ENCODE assay signal across 8 cellular contexts in the genomic region with DNA sequence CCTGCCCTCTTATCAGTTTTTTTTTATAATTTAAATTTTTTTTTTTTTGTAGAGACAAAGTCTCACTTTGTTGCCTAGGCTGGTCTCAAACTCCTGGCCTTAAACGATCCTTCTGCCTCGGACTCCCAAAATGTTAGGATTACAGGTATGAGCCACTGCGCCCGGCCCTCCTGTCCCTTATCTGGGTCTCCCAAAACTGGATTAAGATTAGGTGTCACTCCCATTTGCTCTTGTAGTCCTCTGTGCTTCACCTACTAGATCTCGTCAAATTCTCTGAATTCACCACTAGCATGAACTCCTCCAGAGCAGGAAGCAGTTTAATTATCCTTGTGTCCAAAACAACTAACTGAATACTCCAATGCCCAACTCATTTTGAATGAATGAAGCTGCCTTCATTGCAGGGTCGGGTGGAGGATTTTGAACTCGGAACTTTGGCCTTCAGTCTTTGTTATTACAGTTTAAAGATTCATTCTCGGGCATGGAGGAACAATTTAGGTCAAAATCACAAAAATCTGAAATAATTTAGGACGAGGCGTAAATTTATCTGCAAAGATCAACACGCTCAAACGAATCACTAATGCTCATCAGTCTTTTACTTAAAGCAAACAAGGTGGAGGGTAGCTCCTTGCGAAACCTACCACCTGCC. TPM values are rescaled to one million over a fixed set of nuclear protein-coding genes. Genes with fewer than 3 reads are reported as not detected.
DNase-seq lines count a peak whose midpoint lies in the region; ATAC-seq and TF ChIP-seq lines count a peak whose summit lies in the region.

No MANE protein-coding gene starts in this region.

- H3K27ac ChIP-seq in IMR-90 (ENCODE audit: insufficient read depth, low read length): peak overlapping the region; percentile 83
- peak overlapping the region; percentile 96 for H3K27ac ChIP-seq in caudate nucleus (ENCODE audit: low read depth, low read length)
- H3K27ac ChIP-seq in muscle layer of duodenum (ENCODE audit: low read length): peak overlapping the region; percentile 71

- H3K9me1 ChIP-seq in IMR-90 (ENCODE audit: insufficient read depth, low read length): peaks cover 10% of the 10 kb centered on the region

- intact Hi-C loops in IMR-90 (cut with micrococcal nuclease): loop anchor here (5.0 kb wide), 2 partner anchors 40 to 125 kb away; a partner anchor contains a TSS

- peak overlapping the region; percentile 94 for H3K23ac ChIP-seq in IMR-90 (ENCODE audit: low read depth, low read length)

- 0 out of 2 replicates have a peak overlapping the region, but pooled peaks have one; percentile 33 for H2BK120ac ChIP-seq in IMR-90 (ENCODE audit: low read depth, low read length)

- H2BK15ac ChIP-seq in IMR-90 (ENCODE audit: low read depth, low read length): no peak overlapping the region

- TF ChIP-seq CTCF in AG09309 (IDR thresholded peaks at IDR 0.05; ENCODE audit: control insufficient read depth, insufficient read depth, low read depth, low read length, missing control alignments): no peak
- no peak for TF ChIP-seq CTCF in IMR-90 (conservative IDR thresholded peaks at IDR 0.05; ENCODE audit: low read depth, low read length)

- H3K9me3 ChIP-seq in IMR-90 (ENCODE audit: control insufficient read depth, insufficient read depth, low read length) (no peaks in the 10 kb centered on the region), muscle layer of duodenum (ENCODE audit: control insufficient read depth in 1 of 2, low read length in 2 of 2) (no peaks in the 10 kb centered on the region)

- H3K27me3 ChIP-seq in IMR-90 (ENCODE audit: control insufficient read depth, insufficient read depth, low read length): no peaks in the 10 kb centered on the region
- H3K27me3 ChIP-seq in muscle layer of duodenum (ENCODE audit: low read depth, low read length): no peaks in the 10 kb centered on the region

- H4K91ac ChIP-seq in IMR-90 (ENCODE audit: insufficient read depth, low read depth, low read length): peak overlapping the region; percentile 89

- peak overlapping the region; percentile 96 for H2AFZ ChIP-seq in IMR-90 (replicated peaks; ENCODE audit: low read length, poor library complexity)

- H3K4me2 ChIP-seq in IMR-90 (ENCODE audit: low read depth, low read length): peak overlapping the region; percentile 86

- CTCF ChIA-PET in IMR-90 (lab: Yijun Ruan, JAX): interaction anchor here (0.6 kb wide), 1 partner anchor 64 kb away, joined by 3 read pairs; no protein-coding TSS in a partner anchor

- peaks cover 31% of the 10 kb centered on the region for H4K20me1 ChIP-seq in IMR-90 (ENCODE audit: insufficient read depth, low read length)

- peak overlapping the region; percentile 92 for H3K4ac ChIP-seq in IMR-90 (ENCODE audit: low read depth, low read length)

- no peak for DNase-seq in AG09309 (ENCODE audit: low read depth)
- no peak for DNase-seq in IMR-90
- DNase-seq in caudate nucleus (lab: John Stamatoyannopoulos, UW): no peak
- no peak for DNase-seq in T1000 (lab: John Stamatoyannopoulos, UW)
- DNase-seq in NAMALWA (ENCODE audit: low spot score): no peak

- dilution Hi-C loops in IMR-90 (cut with HindIII; ENCODE audit: low sequenced_read_pairs, unreplicated experiment): no loop called here

- H3K36me3 ChIP-seq in IMR-90 (ENCODE audit: control insufficient read depth, insufficient read depth, low read length): peaks cover 12% of the 10 kb centered on the region
- peaks cover 20 to 27% of the 10 kb centered on the region in 2 donors for H3K36me3 ChIP-seq in muscle layer of duodenum (ENCODE audit: control insufficient read depth in 1 of 2, insufficient read depth in 2 of 2, low read length in 2 of 2)

- WGBS in IMR-90 (ENCODE audit: extremely low coverage in 2 of 2, insufficient read length in 1 of 2), 2 experiments: 64% methylated on average over 4 of the region's 13 CpGs; no CpG with 5 or more reads in 1 of the 2 experiments

- H2AK5ac ChIP-seq in IMR-90 (ENCODE audit: low read depth, low read length): peak overlapping the region; percentile 77

- H2BK5ac ChIP-seq in IMR-90 (ENCODE audit: low read depth, low read length, poor library complexity, severe bottlenecking): peak overlapping the region; percentile 92

- peak overlapping the region; percentile 99 for H3K14ac ChIP-seq in IMR-90 (replicated peaks; ENCODE audit: low read depth, low read length)

- peaks cover 21 to 49% of the 10 kb centered on the region in 2 experiments for H3K79me1 ChIP-seq in IMR-90 (ENCODE audit: low read depth in 1 of 2, low read length in 2 of 2)

- H3K56ac ChIP-seq in IMR-90 (ENCODE audit: extremely low read depth, insufficient read depth, low read length): peak overlapping the region; percentile 96

- no peak for TF ChIP-seq POLR2A in IMR-90 (IDR thresholded peaks at IDR 0.05; ENCODE audit: low read depth, low read length)

- H4K8ac ChIP-seq in IMR-90 (ENCODE audit: low read depth in 2 of 2, low read length in 2 of 2): peak overlapping the region; percentile 81 to 99

- POLR2A ChIA-PET in IMR-90 (lab: Charles Lee; ENCODE audit: unreplicated experiment): interaction anchor here (0.6 kb wide), 1 partner anchor 25 kb away, joined by 15 read pairs; no protein-coding TSS in a partner anchor

- H2BK20ac ChIP-seq in IMR-90 (ENCODE audit: low read depth, low read length): 0 out of 2 replicates have a peak overlapping the region, but pooled peaks have one; percentile 25

- in situ Hi-C loops in IMR-90 (cut with MboI; ENCODE audit: low sequenced_read_pairs): loop anchor here (5.0 kb wide), 1 partner anchor 120 kb away; no protein-coding TSS in a partner anchor

- H3K4me3 ChIP-seq in AG09309 (ENCODE audit: control insufficient read depth, low read depth, low read length): peak overlapping the region; percentile 71
- H3K4me3 ChIP-seq in IMR-90 (ENCODE audit: insufficient read depth, low read depth, low read length): peak overlapping the region; percentile 69
- H3K4me3 ChIP-seq in muscle layer of duodenum (ENCODE audit: low read depth in 1 of 2, low read length in 2 of 2): peak overlapping the region; percentile 66 to 95

- no peak for TF ChIP-seq RAD21 in IMR-90 (IDR thresholded peaks at IDR 0.05; ENCODE audit: low read length)

- BruUV-seq in IMR-90 (replicated peaks; lab: Mats Ljungman, UMichigan): TSS peak; percentile 50

- H3K18ac ChIP-seq in IMR-90 (ENCODE audit: low read depth, low read length): peak overlapping the region; percentile 78; the same call in 1 of the 2 replicates

- H3K4me1 ChIP-seq in IMR-90 (ENCODE audit: control insufficient read depth, insufficient read depth, low read length) (peaks cover 4% of the 10 kb centered on the region; the same call in 1 of the 2 replicates), muscle layer of duodenum (ENCODE audit: control insufficient read depth in 1 of 2, insufficient read depth in 2 of 2, low read length in 2 of 2) (peaks cover 7 to 24% of the 10 kb centered on the region in 2 donors)

- peak overlapping the region; percentile 57 for H2AK9ac ChIP-seq in IMR-90 (replicated peaks; ENCODE audit: low read depth, low read length, poor library complexity)

- peak overlapping the region; percentile 93 for H4K5ac ChIP-seq in IMR-90 (ENCODE audit: low read depth, low read length)

- no peak for ATAC-seq in IMR-90 (ENCODE audit: low read depth)
- ATAC-seq in GM19397 (IDR thresholded peaks at IDR 0.05; ENCODE audit: unreplicated experiment): no peak
- no peak for ATAC-seq in HG02938 (IDR thresholded peaks at IDR 0.05; ENCODE audit: unreplicated experiment)

- H3K9ac ChIP-seq in IMR-90 (ENCODE audit: low read depth, low read length): peak overlapping the region; percentile 97

TF ChIP-seq in IMR-90, 13 proteins besides CTCF, POLR2A, EP300 and RAD21 (continues in another document):
- TF ChIP-seq RCOR1 (IDR thresholded peaks at IDR 0.05; ENCODE audit: insufficient replicate concordance, low read length) (no peak), MXI1 (IDR thresholded peaks at IDR 0.05; ENCODE audit: borderline replicate concordance, low read depth, low read length) (no peak), RFX5 (IDR thresholded peaks at IDR 0.05; ENCODE audit: low read depth, low read length) (no peak), FOS (IDR thresholded peaks at IDR 0.05; ENCODE audit: low read depth, low read length) (no peak), CEBPB (IDR thresholded peaks at IDR 0.05; ENCODE audit: low read depth, low read length) (no peak), SMC3 (IDR thresholded peaks at IDR 0.05; ENCODE audit: low read depth, low read length) (no peak), BHLHE40 (IDR thresholded peaks at IDR 0.05; ENCODE audit: low read depth, low read length) (no peak), MAFK (IDR thresholded peaks at IDR 0.05; ENCODE audit: low read depth, low read length) (no peak), NFE2L2 (IDR thresholded peaks at IDR 0.05; ENCODE audit: low read depth, low read length) (no peak)
- TF ChIP-seq, protein P1, sequence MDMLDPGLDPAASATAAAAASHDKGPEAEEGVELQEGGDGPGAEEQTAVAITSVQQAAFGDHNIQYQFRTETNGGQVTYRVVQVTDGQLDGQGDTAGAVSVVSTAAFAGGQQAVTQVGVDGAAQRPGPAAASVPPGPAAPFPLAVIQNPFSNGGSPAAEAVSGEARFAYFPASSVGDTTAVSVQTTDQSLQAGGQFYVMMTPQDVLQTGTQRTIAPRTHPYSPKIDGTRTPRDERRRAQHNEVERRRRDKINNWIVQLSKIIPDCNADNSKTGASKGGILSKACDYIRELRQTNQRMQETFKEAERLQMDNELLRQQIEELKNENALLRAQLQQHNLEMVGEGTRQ (IDR thresholded peaks at IDR 0.05; ENCODE audit: low read depth, low read length): no peak

RNA-seq across cellular contexts. Expression of a gene that starts 0.8 kb away (rescaled TPM):
- 10.3 and 12.9 TPM in 2 replicates for total RNA-seq in IMR-90 (2012; rRNA removed)
- 50.2 and 58.8 TPM in 2 replicates for polyA plus RNA-seq in IMR-90 (2012; rRNA removed)
- 38.2 and 65.5 TPM in 2 replicates for polyA plus RNA-seq in IMR-90 (2012; cell fraction: cytosol; rRNA removed)
- 162 and 355 TPM in 2 replicates for polyA plus RNA-seq in IMR-90 (2012; cell fraction: nucleus; rRNA removed; ENCODE audit: low replicate concordance)

RNA-seq across cellular contexts. Expression of a gene that starts 24.2 kb away (rescaled TPM):
- total RNA-seq in IMR-90 (2012; rRNA removed): 80.3 and 88.0 TPM in 2 replicates
- 126 and 131 TPM in 2 replicates for polyA plus RNA-seq in IMR-90 (2012; rRNA removed)
- 136 and 158 TPM in 2 replicates for polyA plus RNA-seq in IMR-90 (2012; cell fraction: cytosol; rRNA removed)
- 224 and 380 TPM in 2 replicates for polyA plus RNA-seq in IMR-90 (2012; cell fraction: nucleus; rRNA removed; ENCODE audit: low replicate concordance)

RNA-seq across cellular contexts. Expression of a gene that starts 41.6 kb away (rescaled TPM):
- total RNA-seq in IMR-90 (2012; rRNA removed): 3.9 and 4.7 TPM in 2 replicates
- 38.6 and 39.9 TPM in 2 replicates for polyA plus RNA-seq in IMR-90 (2012; rRNA removed)
- 21.8 and 35.0 TPM in 2 replicates for polyA plus RNA-seq in IMR-90 (2012; cell fraction: cytosol; rRNA removed)
- 206 and 313 TPM in 2 replicates for polyA plus RNA-seq in IMR-90 (2012; cell fraction: nucleus; rRNA removed; ENCODE audit: low replicate concordance)

RNA-seq across cellular contexts. Expression of a gene that starts 56.3 kb away (rescaled TPM):
- under 0.01 TPM in 1 of 2 replicates, not detected in the other for total RNA-seq in IMR-90 (2012; rRNA removed)
- polyA plus RNA-seq in IMR-90 (2012; rRNA removed): 0.56 and 0.63 TPM in 2 replicates
- 0.35 and 0.36 TPM in 2 replicates for polyA plus RNA-seq in IMR-90 (2012; cell fraction: cytosol; rRNA removed)
- polyA plus RNA-seq in IMR-90 (2012; cell fraction: nucleus; rRNA removed; ENCODE audit: low replicate concordance): 6.0 and 9.8 TPM in 2 replicates
